In the genomic region with DNA sequence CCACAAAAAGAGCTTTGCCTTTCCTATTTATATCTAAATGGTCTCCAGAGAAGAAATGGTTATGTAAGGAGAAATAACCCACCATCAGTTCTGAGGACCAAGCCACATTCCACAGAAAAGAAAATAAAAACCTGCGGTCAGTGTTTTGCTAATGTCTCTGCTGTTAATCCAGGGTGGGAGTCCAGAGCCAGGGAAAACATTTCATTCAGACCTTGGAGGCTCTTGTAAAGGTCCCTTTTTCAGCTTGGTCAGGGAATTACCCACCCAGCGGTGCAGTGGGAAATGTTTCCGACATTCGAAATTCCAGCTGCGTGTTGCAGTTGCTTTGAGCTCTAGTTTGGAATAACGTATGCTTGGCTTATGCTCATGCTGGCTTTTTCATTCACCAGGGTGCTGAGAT, we compare ENCODE assay signal across 1 cellular context.
TF ChIP-seq lines count a peak whose summit lies in the region.

No MANE protein-coding gene starts in this region.

TF ChIP-seq in K562, 482 proteins besides CTCF, POLR2A, EP300 and RAD21 (continued from another document):
- TF ChIP-seq, protein P1, sequence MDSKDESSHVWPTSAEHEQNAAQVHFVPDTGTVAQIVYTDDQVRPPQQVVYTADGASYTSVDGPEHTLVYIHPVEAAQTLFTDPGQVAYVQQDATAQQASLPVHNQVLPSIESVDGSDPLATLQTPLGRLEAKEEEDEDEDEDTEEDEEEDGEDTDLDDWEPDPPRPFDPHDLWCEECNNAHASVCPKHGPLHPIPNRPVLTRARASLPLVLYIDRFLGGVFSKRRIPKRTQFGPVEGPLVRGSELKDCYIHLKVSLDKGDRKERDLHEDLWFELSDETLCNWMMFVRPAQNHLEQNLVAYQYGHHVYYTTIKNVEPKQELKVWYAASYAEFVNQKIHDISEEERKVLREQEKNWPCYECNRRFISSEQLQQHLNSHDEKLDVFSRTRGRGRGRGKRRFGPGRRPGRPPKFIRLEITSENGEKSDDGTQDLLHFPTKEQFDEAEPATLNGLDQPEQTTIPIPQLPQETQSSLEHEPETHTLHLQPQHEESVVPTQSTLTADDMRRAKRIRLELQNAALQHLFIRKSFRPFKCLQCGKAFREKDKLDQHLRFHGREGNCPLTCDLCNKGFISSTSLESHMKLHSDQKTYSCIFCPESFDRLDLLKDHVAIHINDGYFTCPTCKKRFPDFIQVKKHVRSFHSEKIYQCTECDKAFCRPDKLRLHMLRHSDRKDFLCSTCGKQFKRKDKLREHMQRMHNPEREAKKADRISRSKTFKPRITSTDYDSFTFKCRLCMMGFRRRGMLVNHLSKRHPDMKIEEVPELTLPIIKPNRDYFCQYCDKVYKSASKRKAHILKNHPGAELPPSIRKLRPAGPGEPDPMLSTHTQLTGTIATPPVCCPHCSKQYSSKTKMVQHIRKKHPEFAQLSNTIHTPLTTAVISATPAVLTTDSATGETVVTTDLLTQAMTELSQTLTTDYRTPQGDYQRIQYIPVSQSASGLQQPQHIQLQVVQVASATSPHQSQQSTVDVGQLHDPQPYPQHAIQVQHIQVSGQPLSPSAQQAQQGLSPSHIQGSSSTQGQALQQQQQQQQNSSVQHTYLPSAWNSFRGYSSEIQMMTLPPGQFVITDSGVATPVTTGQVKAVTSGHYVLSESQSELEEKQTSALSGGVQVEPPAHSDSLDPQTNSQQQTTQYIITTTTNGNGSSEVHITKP (IDR thresholded peaks at IDR 0.05; ENCODE audit: partially characterized antibody) = no peak
- TF ChIP-seq, protein P2, sequence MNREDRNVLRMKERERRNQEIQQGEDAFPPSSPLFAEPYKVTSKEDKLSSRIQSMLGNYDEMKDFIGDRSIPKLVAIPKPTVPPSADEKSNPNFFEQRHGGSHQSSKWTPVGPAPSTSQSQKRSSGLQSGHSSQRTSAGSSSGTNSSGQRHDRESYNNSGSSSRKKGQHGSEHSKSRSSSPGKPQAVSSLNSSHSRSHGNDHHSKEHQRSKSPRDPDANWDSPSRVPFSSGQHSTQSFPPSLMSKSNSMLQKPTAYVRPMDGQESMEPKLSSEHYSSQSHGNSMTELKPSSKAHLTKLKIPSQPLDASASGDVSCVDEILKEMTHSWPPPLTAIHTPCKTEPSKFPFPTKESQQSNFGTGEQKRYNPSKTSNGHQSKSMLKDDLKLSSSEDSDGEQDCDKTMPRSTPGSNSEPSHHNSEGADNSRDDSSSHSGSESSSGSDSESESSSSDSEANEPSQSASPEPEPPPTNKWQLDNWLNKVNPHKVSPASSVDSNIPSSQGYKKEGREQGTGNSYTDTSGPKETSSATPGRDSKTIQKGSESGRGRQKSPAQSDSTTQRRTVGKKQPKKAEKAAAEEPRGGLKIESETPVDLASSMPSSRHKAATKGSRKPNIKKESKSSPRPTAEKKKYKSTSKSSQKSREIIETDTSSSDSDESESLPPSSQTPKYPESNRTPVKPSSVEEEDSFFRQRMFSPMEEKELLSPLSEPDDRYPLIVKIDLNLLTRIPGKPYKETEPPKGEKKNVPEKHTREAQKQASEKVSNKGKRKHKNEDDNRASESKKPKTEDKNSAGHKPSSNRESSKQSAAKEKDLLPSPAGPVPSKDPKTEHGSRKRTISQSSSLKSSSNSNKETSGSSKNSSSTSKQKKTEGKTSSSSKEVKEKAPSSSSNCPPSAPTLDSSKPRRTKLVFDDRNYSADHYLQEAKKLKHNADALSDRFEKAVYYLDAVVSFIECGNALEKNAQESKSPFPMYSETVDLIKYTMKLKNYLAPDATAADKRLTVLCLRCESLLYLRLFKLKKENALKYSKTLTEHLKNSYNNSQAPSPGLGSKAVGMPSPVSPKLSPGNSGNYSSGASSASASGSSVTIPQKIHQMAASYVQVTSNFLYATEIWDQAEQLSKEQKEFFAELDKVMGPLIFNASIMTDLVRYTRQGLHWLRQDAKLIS (CRISPR knock-in tag; IDR thresholded peaks at IDR 0.05) = no peak
- TF ChIP-seq, protein P3, sequence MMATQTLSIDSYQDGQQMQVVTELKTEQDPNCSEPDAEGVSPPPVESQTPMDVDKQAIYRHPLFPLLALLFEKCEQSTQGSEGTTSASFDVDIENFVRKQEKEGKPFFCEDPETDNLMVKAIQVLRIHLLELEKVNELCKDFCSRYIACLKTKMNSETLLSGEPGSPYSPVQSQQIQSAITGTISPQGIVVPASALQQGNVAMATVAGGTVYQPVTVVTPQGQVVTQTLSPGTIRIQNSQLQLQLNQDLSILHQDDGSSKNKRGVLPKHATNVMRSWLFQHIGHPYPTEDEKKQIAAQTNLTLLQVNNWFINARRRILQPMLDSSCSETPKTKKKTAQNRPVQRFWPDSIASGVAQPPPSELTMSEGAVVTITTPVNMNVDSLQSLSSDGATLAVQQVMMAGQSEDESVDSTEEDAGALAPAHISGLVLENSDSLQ (IDR thresholded peaks at IDR 0.05) = no peak
- TF ChIP-seq RFX1 (IDR thresholded peaks at IDR 0.05) (no peak), XRCC3 (IDR thresholded peaks at IDR 0.05) (no peak), TEAD1 (CRISPR knock-in tag; IDR thresholded peaks at IDR 0.05) (no peak), YBX1 (IDR thresholded peaks at IDR 0.05) (no peak), U2AF2 (optimal IDR thresholded peaks at IDR 0.05; ENCODE audit: low read depth, low read length) (no peak)
- TF ChIP-seq, protein P4, sequence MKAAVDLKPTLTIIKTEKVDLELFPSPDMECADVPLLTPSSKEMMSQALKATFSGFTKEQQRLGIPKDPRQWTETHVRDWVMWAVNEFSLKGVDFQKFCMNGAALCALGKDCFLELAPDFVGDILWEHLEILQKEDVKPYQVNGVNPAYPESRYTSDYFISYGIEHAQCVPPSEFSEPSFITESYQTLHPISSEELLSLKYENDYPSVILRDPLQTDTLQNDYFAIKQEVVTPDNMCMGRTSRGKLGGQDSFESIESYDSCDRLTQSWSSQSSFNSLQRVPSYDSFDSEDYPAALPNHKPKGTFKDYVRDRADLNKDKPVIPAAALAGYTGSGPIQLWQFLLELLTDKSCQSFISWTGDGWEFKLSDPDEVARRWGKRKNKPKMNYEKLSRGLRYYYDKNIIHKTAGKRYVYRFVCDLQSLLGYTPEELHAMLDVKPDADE (conservative IDR thresholded peaks at IDR 0.05; ENCODE audit: control insufficient read depth, low read depth, low read length) = no peak
- TF ChIP-seq, protein P5, sequence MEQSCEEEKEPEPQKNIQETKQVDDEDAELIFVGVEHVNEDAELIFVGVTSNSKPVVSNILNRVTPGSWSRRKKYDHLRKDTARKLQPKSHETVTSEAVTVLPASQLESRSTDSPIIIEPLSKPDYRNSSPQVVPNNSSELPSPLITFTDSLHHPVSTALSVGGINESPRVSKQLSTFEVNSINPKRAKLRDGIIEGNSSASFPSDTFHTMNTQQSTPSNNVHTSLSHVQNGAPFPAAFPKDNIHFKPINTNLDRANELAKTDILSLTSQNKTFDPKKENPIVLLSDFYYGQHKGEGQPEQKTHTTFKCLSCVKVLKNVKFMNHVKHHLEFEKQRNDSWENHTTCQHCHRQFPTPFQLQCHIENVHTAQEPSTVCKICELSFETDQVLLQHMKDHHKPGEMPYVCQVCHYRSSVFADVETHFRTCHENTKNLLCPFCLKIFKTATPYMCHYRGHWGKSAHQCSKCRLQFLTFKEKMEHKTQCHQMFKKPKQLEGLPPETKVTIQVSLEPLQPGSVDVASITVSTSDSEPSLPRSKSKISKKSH (CRISPR knock-in tag; IDR thresholded peaks at IDR 0.05) = no peak
- TF ChIP-seq, protein P6, sequence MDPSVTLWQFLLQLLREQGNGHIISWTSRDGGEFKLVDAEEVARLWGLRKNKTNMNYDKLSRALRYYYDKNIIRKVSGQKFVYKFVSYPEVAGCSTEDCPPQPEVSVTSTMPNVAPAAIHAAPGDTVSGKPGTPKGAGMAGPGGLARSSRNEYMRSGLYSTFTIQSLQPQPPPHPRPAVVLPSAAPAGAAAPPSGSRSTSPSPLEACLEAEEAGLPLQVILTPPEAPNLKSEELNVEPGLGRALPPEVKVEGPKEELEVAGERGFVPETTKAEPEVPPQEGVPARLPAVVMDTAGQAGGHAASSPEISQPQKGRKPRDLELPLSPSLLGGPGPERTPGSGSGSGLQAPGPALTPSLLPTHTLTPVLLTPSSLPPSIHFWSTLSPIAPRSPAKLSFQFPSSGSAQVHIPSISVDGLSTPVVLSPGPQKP (CRISPR knock-in tag; IDR thresholded peaks at IDR 0.05) = no peak
- TF ChIP-seq, protein P7, sequence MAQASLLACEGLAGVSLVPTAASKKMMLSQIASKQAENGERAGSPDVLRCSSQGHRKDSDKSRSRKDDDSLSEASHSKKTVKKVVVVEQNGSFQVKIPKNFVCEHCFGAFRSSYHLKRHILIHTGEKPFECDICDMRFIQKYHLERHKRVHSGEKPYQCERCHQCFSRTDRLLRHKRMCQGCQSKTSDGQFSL (CRISPR knock-in tag; IDR thresholded peaks at IDR 0.05) = no peak
- TF ChIP-seq, protein P7 (tag; IDR thresholded peaks at IDR 0.05) = no peak
